Comparison of ENCODE assay signal across 32 cellular contexts in genomic region chrX:136872091-136872700, GRCh38. TPM values are rescaled to one million over a fixed set of nuclear protein-coding genes. Genes with fewer than 3 reads are reported as not detected.
DNase-seq lines count a peak whose midpoint lies in the region; ATAC-seq, FAIRE-seq and TF ChIP-seq lines count a peak whose summit lies in the region.
"Had no signal": no experiment of that assay in that cellular context is flagged by ENCODE, and none has a peak within 500 bp of the region (broad histone marks: within the 10 kb centered on the region; RNA-seq: fewer than 3 reads in every experiment).

No MANE protein-coding gene starts in this region.

- H3K4ac ChIP-seq in H1 (replicated peaks; ENCODE audit: insufficient read length, low read depth, low read length): no peak overlapping the region

- H2AK5ac ChIP-seq in H1 (ENCODE audit: low read depth, low read length): no peak overlapping the region

- WGBS in H1 (ENCODE audit: extremely low coverage in 1 of 2, insufficient coverage in 1 of 2, insufficient read length in 1 of 2, insufficient replicate concordance in 2 of 2, low coverage in 1 of 2, low lambda C conversion rate in 2 of 2, missing lambda C conversion rate in 1 of 2), 2 experiments: 90% methylated on average over 5 of the region's 5 CpGs; no CpG with 5 or more reads in 1 of the 2 experiments
- WGBS in gastroesophageal sphincter (ENCODE audit: low coverage in 1 of 2), 2 donors: 66 to 72% methylated on average over 5 of the region's 5 CpGs

- H3K27ac Mint-ChIP-seq in T-helper 2 cell treated with Interferon-gamma antibody and Interleukin-4, amounts not matched to agents 5 μg/mL and 100 μg/mL, for 36 hours: peak overlapping the region; percentile 13
- H3K27ac Mint-ChIP-seq in activated CD8-positive, alpha-beta T cell treated with anti-CD3 and anti-CD28 coated beads, Interleukin-2, amount 10 ng/mL, durations not matched to agents 7 days and 5 days: peak overlapping the region; percentile 55

- H4K20me1 ChIP-seq in H1 (replicated peaks in 1 of 2; ENCODE audit: control insufficient read depth in 1 of 2, insufficient read depth in 2 of 2, low read length in 2 of 2): peaks cover 5 to 11% of the 10 kb centered on the region in 2 experiments

- no peak overlapping the region for H3K4me2 ChIP-seq in H1 (ENCODE audit: insufficient read depth in 1 of 2, low read depth in 2 of 2, low read length in 2 of 2)

- no peak overlapping the region for H3K56ac ChIP-seq in H1 (replicated peaks; ENCODE audit: insufficient read length, low read depth, low read length)

- no peak overlapping the region for H2BK12ac ChIP-seq in H1 (ENCODE audit: low read depth, low read length)

- H3K27ac ChIP-seq in H1 (ENCODE audit: low read depth, low read length): no peak overlapping the region
- no peak overlapping the region for H3K27ac ChIP-seq in gastroesophageal sphincter
- H3K27ac ChIP-seq: esophagus muscularis mucosa, foreskin keratinocyte, heart right ventricle, lower lobe of right lung, SJCRH30, thoracic aorta had no signal

- no peak overlapping the region for H2BK15ac ChIP-seq in H1 (ENCODE audit: low read length)

- H3K18ac ChIP-seq in H1 (ENCODE audit: extremely low read depth, low read length): no peak overlapping the region

- no peaks in the 10 kb centered on the region for H3K9me3 Mint-ChIP-seq in T-helper 2 cell treated with Interferon-gamma antibody and Interleukin-4, amounts not matched to agents 5 μg/mL and 100 μg/mL, for 36 hours
- no peaks in the 10 kb centered on the region for H3K9me3 Mint-ChIP-seq in activated CD8-positive, alpha-beta T cell treated with anti-CD3 and anti-CD28 coated beads, Interleukin-2, amount 10 ng/mL, durations not matched to agents 7 days and 5 days (ENCODE audit: insufficient read depth)
- H3K9me3 Mint-ChIP-seq: effector memory CD8-positive, alpha-beta T cell; natural killer cell treated with Interleukin-12 subunit alpha and Interleukin-12 subunit beta and Interleukin-15 and Interleukin-18, amount 100 ng/mL, for 72 hours had no signal

- peak; percentile 24 to 44 for TF ChIP-seq POLR2A in H1 (IDR thresholded peaks at IDR 0.05; ENCODE audit: control extremely low read depth in 1 of 2, low read depth in 2 of 2, low read length in 2 of 2)
- no peak for TF ChIP-seq POLR2A in gastroesophageal sphincter (IDR thresholded peaks at IDR 0.05)

- no peak overlapping the region for H3K14ac ChIP-seq in H1 (ENCODE audit: insufficient read length)

- H4K91ac ChIP-seq in H1 (replicated peaks; ENCODE audit: insufficient read length, low read length): no peak overlapping the region

- TF ChIP-seq EP300 in H1 (IDR thresholded peaks at IDR 0.05; ENCODE audit: borderline replicate concordance in 1 of 2, low read depth in 2 of 2, low read length in 2 of 2) (no peak), gastroesophageal sphincter (IDR thresholded peaks at IDR 0.05) (no peak)

- no peaks in the 10 kb centered on the region for H3K9me3 ChIP-seq in H1 (ENCODE audit: insufficient read depth in 2 of 2, low read depth in 1 of 2, low read length in 1 of 2)
- H3K9me3 ChIP-seq in gastroesophageal sphincter: no peaks in the 10 kb centered on the region
- H3K9me3 ChIP-seq: esophagus muscularis mucosa, heart right ventricle, lower lobe of right lung, SJCRH30, thoracic aorta had no signal

- H3K4me3 ChIP-seq in H1 (ENCODE audit: extremely low read depth in 1 of 4, insufficient read depth in 2 of 4, low read depth in 3 of 4, low read length in 4 of 4) (no peak overlapping the region), gastroesophageal sphincter (no peak overlapping the region)
- H3K4me3 ChIP-seq: esophagus muscularis mucosa, heart right ventricle, lower lobe of right lung, SJCRH30, thoracic aorta had no signal

- no peak overlapping the region for H3K23ac ChIP-seq in H1 (ENCODE audit: insufficient read length)

- no peak for DNase-seq in T-helper 2 cell treated with Interferon-gamma antibody and Interleukin-4, amounts not matched to agents 5 μg/mL and 100 μg/mL, for 36 hours (ENCODE audit: low spot score)
- DNase-seq in T-helper 2 cell: no peak
- DNase-seq in GM19239 (ENCODE audit: insufficient read length, low spot score): no peak
- DNase-seq in activated CD8-positive, alpha-beta T cell treated with anti-CD3 and anti-CD28 coated beads, Interleukin-2, amount 10 ng/mL, durations not matched to agents 7 days and 5 days: no peak
- DNase-seq in H1 (ENCODE audit: low read depth in 1 of 2, low spot score in 2 of 2): no peak
- no peak for DNase-seq in dermis blood vessel endothelial cell
- DNase-seq in T1000 (lab: John Stamatoyannopoulos, UW): no peak
- DNase-seq: activated CD4-positive, alpha-beta T cell treated with anti-CD3 and anti-CD28 coated beads for 48 hours; activated effector memory CD4-positive, alpha-beta T cell treated with Interleukin-2 at 50 U/mL for 16 hours; amniotic stem cell; effector memory CD8-positive, alpha-beta T cell; foreskin keratinocyte; GF-D8; HCEC 1CT; heart right ventricle; KG1; kidney glomerular epithelial cell; lower lobe of right lung; NCI-H1436; NCI-H2081 treated with DMSO at 0.1 percent for 48 hours; NCI-H345; NCI-H748 treated with DMSO at 0.1 percent for 48 hours; SJCRH30; stimulated activated naive CD8-positive, alpha-beta T cell treated with anti-CD3 and anti-CD28 coated beads, Interleukin-15, Interleukin-2, amounts not matched to agents 100 U/mL and 50 U/mL, for 24 hours had no signal

- H3K79me2 ChIP-seq in H1 (ENCODE audit: control insufficient read depth in 1 of 2, insufficient read depth in 2 of 2, low read length in 2 of 2): peaks cover 0 to 7% of the 10 kb centered on the region in 2 experiments; a peak in 2 of 4 replicates

- H3K4me1 ChIP-seq in H1 (replicated peaks in 1 of 4; ENCODE audit: control insufficient read depth in 3 of 4, insufficient read depth in 4 of 4, low read length in 3 of 4): no peaks in the 10 kb centered on the region
- H3K4me1 ChIP-seq in gastroesophageal sphincter: peaks cover 0 to 42% (median 0%) of the 10 kb centered on the region in 3 donors
- H3K4me1 ChIP-seq: foreskin keratinocyte, lower lobe of right lung, SJCRH30 had no signal

- H3K4me1 Mint-ChIP-seq in T-helper 2 cell treated with Interferon-gamma antibody and Interleukin-4, amounts not matched to agents 5 μg/mL and 100 μg/mL, for 36 hours (ENCODE audit: low read depth): peaks cover 23% of the 10 kb centered on the region
- H3K4me1 Mint-ChIP-seq in activated CD8-positive, alpha-beta T cell treated with anti-CD3 and anti-CD28 coated beads, Interleukin-2, amount 10 ng/mL, durations not matched to agents 7 days and 5 days (ENCODE audit: low read depth): peaks cover 43% of the 10 kb centered on the region

- H2BK120ac ChIP-seq in H1 (replicated peaks; ENCODE audit: low read depth, low read length): no peak overlapping the region

- no peak overlapping the region for H3K9ac ChIP-seq in H1 (replicated peaks in 1 of 4; ENCODE audit: extremely low read depth in 1 of 4, low read depth in 3 of 4, low read length in 3 of 4)

- no peak for TF ChIP-seq CTCF in H1 (IDR thresholded peaks at IDR 0.05; ENCODE audit: control extremely low read depth in 1 of 3, insufficient read depth in 1 of 3, low read depth in 1 of 3, low read length in 3 of 3)
- TF ChIP-seq CTCF in gastroesophageal sphincter (IDR thresholded peaks at IDR 0.05): no peak

- H3K23me2 ChIP-seq in H1 (ENCODE audit: low read depth, low read length): no peaks in the 10 kb centered on the region

- H3K79me1 ChIP-seq in H1 (ENCODE audit: low read depth, low read length): no peaks in the 10 kb centered on the region

- no peak overlapping the region for H4K5ac ChIP-seq in H1 (ENCODE audit: insufficient read length, low read depth, low read length)

- H2AFZ ChIP-seq in H1 (ENCODE audit: low read length): no peak overlapping the region

- H3K27me3 ChIP-seq in H1 (replicated peaks in 1 of 4; ENCODE audit: control insufficient read depth in 3 of 4, extremely low read depth in 1 of 4, insufficient read depth in 3 of 4, low read length in 3 of 4) (no peaks in the 10 kb centered on the region), gastroesophageal sphincter (no peaks in the 10 kb centered on the region)
- H3K27me3 ChIP-seq: esophagus muscularis mucosa, foreskin keratinocyte, heart right ventricle, SJCRH30 had no signal

- no peak for ATAC-seq in activated CD8-positive, alpha-beta T cell treated with anti-CD3 and anti-CD28 coated beads, Interleukin-2, amount 10 ng/mL, durations not matched to agents 7 days and 5 days
- ATAC-seq in gastroesophageal sphincter: no peak
- ATAC-seq: effector memory CD8-positive, alpha-beta T cell; foreskin keratinocyte; heart right ventricle; lower lobe of right lung; stimulated activated naive CD8-positive, alpha-beta T cell treated with anti-CD3 and anti-CD28 coated beads, Interleukin-15, Interleukin-2, amounts not matched to agents 100 U/mL and 50 U/mL, for 24 hours had no signal

- H2BK20ac ChIP-seq in H1 (ENCODE audit: low read length): no peak overlapping the region

- peak; percentile 55 for FAIRE-seq in GM19239 (lab: Jason Lieb, UNC)
- FAIRE-seq in H1 (lab: Jason Lieb, UNC): no peak
- FAIRE-seq: A204.1, bronchial epithelial cell, colon, urothelium cell line had no signal

- H2BK5ac ChIP-seq in H1 (ENCODE audit: low read depth, low read length): no peak overlapping the region

- H4K8ac ChIP-seq in H1 (ENCODE audit: extremely low read depth, insufficient read depth, low read length): no peak overlapping the region

- CTCF ChIA-PET in activated CD8-positive, alpha-beta T cell treated with anti-CD3 and anti-CD28 coated beads, Interleukin-2, amount 10 ng/mL, durations not matched to agents 7 days and 5 days (lab: Charles Lee): no interaction called here
- CTCF ChIA-PET in H1 (lab: Charles Lee; ENCODE audit: partially characterized antibody): interaction anchor here (1.2 kb wide), 1 partner anchor 27 kb away, joined by 4 read pairs; no protein-coding TSS in a partner anchor

- POLR2A ChIA-PET in activated CD8-positive, alpha-beta T cell treated with anti-CD3 and anti-CD28 coated beads, Interleukin-2, amount 10 ng/mL, durations not matched to agents 7 days and 5 days (lab: Charles Lee): interaction anchor here (1.9 kb wide), 1 partner anchor 8 kb away, joined by 14 read pairs; the partner anchor contains the start of gene RBMX
- POLR2A ChIA-PET in H1 (lab: Charles Lee; ENCODE audit: partially characterized antibody): interaction anchor here (1.0 to 4.3 kb wide), 7 partner anchors 8 to 49 kb away, joined by 3 to 82 read pairs (median 5); partner anchors contain the start of gene RBMX

- H3K36me3 Mint-ChIP-seq in T-helper 2 cell treated with Interferon-gamma antibody and Interleukin-4, amounts not matched to agents 5 μg/mL and 100 μg/mL, for 36 hours (ENCODE audit: low read depth): peaks cover 71% of the 10 kb centered on the region
- peaks cover 73% of the 10 kb centered on the region for H3K36me3 Mint-ChIP-seq in activated CD8-positive, alpha-beta T cell treated with anti-CD3 and anti-CD28 coated beads, Interleukin-2, amount 10 ng/mL, durations not matched to agents 7 days and 5 days (ENCODE audit: low read depth)

- H3K4me3 Mint-ChIP-seq in T-helper 2 cell treated with Interferon-gamma antibody and Interleukin-4, amounts not matched to agents 5 μg/mL and 100 μg/mL, for 36 hours: no peak overlapping the region
- H3K4me3 Mint-ChIP-seq in activated CD8-positive, alpha-beta T cell treated with anti-CD3 and anti-CD28 coated beads, Interleukin-2, amount 10 ng/mL, durations not matched to agents 7 days and 5 days: no peak overlapping the region
- H3K4me3 Mint-ChIP-seq: effector memory CD8-positive, alpha-beta T cell; natural killer cell treated with Interleukin-12 subunit alpha and Interleukin-12 subunit beta and Interleukin-15 and Interleukin-18, amount 100 ng/mL, for 72 hours had no signal

- H3K36me3 ChIP-seq in H1 (ENCODE audit: control insufficient read depth in 2 of 4, insufficient read depth in 4 of 4, low read length in 3 of 4) (peaks cover 13 to 98% (median 62%) of the 10 kb centered on the region in 4 experiments), gastroesophageal sphincter (peaks cover 0 to 87% of the 10 kb centered on the region in 2 donors)

- TF ChIP-seq RAD21 in H1 (IDR thresholded peaks at IDR 0.05 in 1 of 2, conservative IDR thresholded peaks at IDR 0.05 in 1 of 2; ENCODE audit: low read depth in 2 of 2, low read length in 2 of 2): no peak

- no peaks in the 10 kb centered on the region for H3K27me3 Mint-ChIP-seq in T-helper 2 cell treated with Interferon-gamma antibody and Interleukin-4, amounts not matched to agents 5 μg/mL and 100 μg/mL, for 36 hours (ENCODE audit: low read depth)
- H3K27me3 Mint-ChIP-seq in activated CD8-positive, alpha-beta T cell treated with anti-CD3 and anti-CD28 coated beads, Interleukin-2, amount 10 ng/mL, durations not matched to agents 7 days and 5 days (ENCODE audit: low read depth): no peaks in the 10 kb centered on the region
- H3K27me3 Mint-ChIP-seq: effector memory CD8-positive, alpha-beta T cell; natural killer cell treated with Interleukin-12 subunit alpha and Interleukin-12 subunit beta and Interleukin-15 and Interleukin-18, amount 100 ng/mL, for 72 hours had no signal

RNA-seq across cellular contexts. Expression of gene RBMX, which starts 8.3 kb away (rescaled TPM):
- 100 to 1,000 TPM; 265 to 276 TPM for total RNA-seq in activated CD8-positive, alpha-beta T cell treated with anti-CD3 and anti-CD28 coated beads, Interleukin-2, amount 10 ng/mL, durations not matched to agents 7 days and 5 days
- 458 and 476 TPM in 2 replicates for total RNA-seq in H1 (2021; fragmentation: NEBNext Ultra II Directional; extraction: Animal tissue kit (Norgen Biotek cat#: 25700))
- 162 and 213 TPM in 2 replicates for polyA plus RNA-seq in H1 (2011; rRNA removed)
- polyA plus RNA-seq in H1 (2011; cell fraction: cytosol; rRNA removed): 246 TPM
- polyA plus RNA-seq in H1 (2011; cell fraction: nucleus; rRNA removed): 179 TPM
- polyA plus RNA-seq in H1 (2012, experiment 1 of 2): 312 to 403 TPM (median 368 TPM) in 4 replicates
- 147 TPM for polyA plus RNA-seq in H1 (2012, experiment 2 of 2)
- 348 TPM for polyA plus RNA-seq in H1 (2013, experiment 1 of 2)
- 334 TPM for polyA plus RNA-seq in H1 (2013, experiment 2 of 2)
- polyA minus RNA-seq in H1 (2011; rRNA and poly(A)+ RNA removed): 283 and 360 TPM in 2 replicates
- 193 TPM for polyA minus RNA-seq in H1 (2011; cell fraction: cytosol; rRNA and poly(A)+ RNA removed)
- polyA minus RNA-seq in H1 (2011; cell fraction: nucleus; rRNA and poly(A)+ RNA removed): 204 TPM
- 200 and 299 TPM in 2 replicates for total RNA-seq in dermis blood vessel endothelial cell
- total RNA-seq in gastroesophageal sphincter: 100 to 1,000 TPM; 158 to 329 (median 317) TPM

Comparison
In these comparisons a context has a peak if more than half of its experiments do, and no peak if none do; other contexts are left out.
1. POLR2A ChIP-seq: peak in H1 (2 of 2); none in gastroesophageal sphincter (0 of 2).